In the genomic region with DNA sequence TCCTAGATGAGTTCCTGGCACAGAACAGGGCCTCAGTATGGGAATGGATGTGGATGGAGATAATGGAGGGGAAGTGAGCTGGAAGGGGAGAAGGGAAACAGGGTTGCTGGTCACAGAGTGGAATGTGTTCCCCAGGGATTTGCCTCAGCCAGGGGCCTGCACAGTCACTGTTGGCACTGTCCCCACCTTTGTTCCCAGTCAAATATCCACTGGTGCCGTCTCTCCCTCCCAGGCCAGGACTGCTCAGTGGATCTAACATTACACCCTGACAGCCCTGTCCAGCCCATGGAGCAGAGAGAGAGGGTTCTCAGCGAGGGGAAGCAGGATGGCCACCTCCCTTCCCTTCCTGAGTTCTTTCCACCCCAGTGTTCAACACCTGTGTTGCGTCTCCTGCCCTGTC, we compare ENCODE assay signal across 1 cellular context.
TF ChIP-seq lines count a peak whose summit lies in the region.

No MANE protein-coding gene starts in this region.

TF ChIP-seq in HepG2, 621 proteins besides CTCF, POLR2A, EP300 and RAD21:
- TF ChIP-seq TBX2 (CRISPR knock-in tag; IDR thresholded peaks at IDR 0.05; ENCODE audit: borderline replicate concordance) = peak; percentile 34; the same call in 1 of the 2 replicates
- no peak for TF ChIP-seq ATF1 (CRISPR knock-in tag; IDR thresholded peaks at IDR 0.05)
- TF ChIP-seq KLF12 (CRISPR knock-in tag; IDR thresholded peaks at IDR 0.05; ENCODE audit: borderline replicate concordance) = no peak
- 0 out of 2 replicates have a peak, but pooled peaks have one; percentile 51 for TF ChIP-seq ZNF788 (CRISPR knock-in tag; IDR thresholded peaks at IDR 0.05; ENCODE audit: borderline replicate concordance)
- TF ChIP-seq NONO (IDR thresholded peaks at IDR 0.05) = no peak
- no peak for TF ChIP-seq NONO (CRISPR knock-in tag; conservative IDR thresholded peaks at IDR 0.05)
- 0 out of 2 replicates have a peak, but pooled peaks have one; percentile 28 for TF ChIP-seq ZXDC (CRISPR knock-in tag; IDR thresholded peaks at IDR 0.05)
- 0 out of 2 replicates have a peak, but pooled peaks have one; percentile 27 for TF ChIP-seq SP4 (CRISPR knock-in tag; IDR thresholded peaks at IDR 0.05)
- peak; percentile 35; the same call in 1 of the 2 replicates for TF ChIP-seq SNAPC4 (CRISPR knock-in tag; IDR thresholded peaks at IDR 0.05)
TF ChIP-seq in HepG2: peak in this region for 5.
